8 cellular contexts compared by ENCODE assay signal in the genomic region with DNA sequence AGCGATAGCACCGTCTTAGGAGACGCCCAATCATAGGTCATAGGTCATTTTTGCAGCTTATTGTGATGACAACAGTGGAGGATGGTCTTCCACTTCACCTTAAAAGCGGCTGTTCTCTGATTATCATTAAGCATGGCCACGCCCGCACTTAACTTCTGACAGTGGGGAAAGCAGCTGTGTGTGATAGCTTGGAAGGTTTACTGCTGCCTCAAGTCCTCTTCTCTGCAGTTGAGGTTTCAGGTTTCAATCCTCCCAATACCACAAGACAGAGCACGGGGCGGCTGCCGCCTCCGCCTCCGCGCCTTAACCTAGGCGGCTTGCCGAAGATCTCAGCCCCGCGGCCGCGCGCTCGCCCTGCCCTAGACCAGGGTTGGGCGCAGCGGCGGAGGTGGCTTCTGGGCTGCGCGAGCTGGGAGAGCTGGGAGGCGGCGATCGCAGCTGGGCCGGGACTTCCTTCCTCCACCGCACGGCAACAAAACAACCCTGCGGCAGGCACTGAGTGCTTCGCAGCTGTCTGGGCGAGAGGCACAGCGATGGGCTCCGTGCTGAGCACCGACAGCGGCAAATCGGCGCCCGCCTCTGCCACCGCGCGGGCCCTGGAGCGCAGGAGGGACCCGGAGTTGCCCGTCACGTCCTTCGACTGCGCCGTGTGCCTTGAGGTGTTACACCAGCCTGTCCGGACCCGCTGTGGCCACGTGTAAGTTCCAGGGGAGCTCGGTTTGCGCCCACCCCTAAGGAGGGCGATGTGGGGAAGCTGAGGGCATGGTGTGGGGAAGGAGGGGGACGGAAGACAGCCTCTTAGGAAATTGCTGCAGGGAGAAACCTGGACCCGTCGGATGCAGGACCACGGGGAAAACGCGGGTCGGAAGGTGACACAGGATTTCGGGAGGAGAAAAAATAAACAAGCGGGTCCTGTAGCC. TPM values are rescaled to one million over a fixed set of nuclear protein-coding genes. Genes with fewer than 3 reads are reported as not detected.
A peak's percentile ranks its signal among the peaks of the same experiment; 100 is the strongest.
DNase-seq lines count a peak whose midpoint lies in the region; ATAC-seq and TF ChIP-seq lines count a peak whose summit lies in the region.

TSS of gene RNF125 (plus strand) at position 495 of the 920 bp plus-strand sequence. CDS start at position 534, 39 bp downstream.

- H3K27ac Mint-ChIP-seq in Calu3 (ENCODE audit: unreplicated experiment) = peak within 1 kb of the TSS; percentile 59

- intact Hi-C loops in Calu3 (cut with micrococcal nuclease; ENCODE audit: unreplicated experiment) (loop anchor here (1.0 kb wide), 1 partner anchor 54 kb away; no protein-coding TSS in a partner anchor), OCI-LY7 (cut with micrococcal nuclease; ENCODE audit: unreplicated experiment) (loop anchor here (1.0 kb wide), 2 partner anchors 74 to 75 kb away; partner anchors contain the start of gene TRAPPC8)

- H3K27me3 ChIP-seq in muscle layer of colon (ENCODE audit: control insufficient read depth in 1 of 2, insufficient read depth in 2 of 2, low read length in 2 of 2) = peaks cover 0 to 4% of the 10 kb centered on the region in 2 donors

- no peaks in the 10 kb centered on the region for H3K36me3 ChIP-seq in OCI-LY7 (ENCODE audit: insufficient read depth, low read length)
- no peaks in the 10 kb centered on the region for H3K36me3 ChIP-seq in muscle layer of colon (ENCODE audit: insufficient read depth, low read length)

- H3K27ac ChIP-seq in OCI-LY7 (ENCODE audit: low read depth, low read length, poor library complexity, severe bottlenecking) (peak within 1 kb of the TSS; percentile 81), muscle layer of colon (ENCODE audit: low read depth, low read length) (no peak within 1 kb of the TSS)

- CTCF ChIA-PET in Calu3 (lab: Charles Lee) = interaction anchor here (0.8 kb wide), 1 partner anchor 9 kb away, joined by 7 read pairs; no protein-coding TSS in a partner anchor
- CTCF ChIA-PET in OCI-LY7 (lab: Charles Lee; ENCODE audit: unreplicated experiment) = no interaction called here

- peak within 1 kb of the TSS; percentile 75 for H3K4me2 ChIP-seq in OCI-LY7 (ENCODE audit: low read length)

- H3K36me3 Mint-ChIP-seq in Calu3 (ENCODE audit: insufficient read depth, unreplicated experiment) = peaks cover 14% of the 10 kb centered on the region

- POLR2A ChIA-PET in OCI-LY7 (lab: Charles Lee) = interaction anchor here (0.6 to 1.3 kb wide), 11 partner anchors 20 to 325 kb away, joined by 3 to 5 read pairs (median 3); partner anchors contain the start of gene RNF138

- H3K9me3 Mint-ChIP-seq in Calu3 (ENCODE audit: low read depth, unreplicated experiment) = no peaks in the 10 kb centered on the region

- H3K4me3 ChIP-seq in OCI-LY7 (ENCODE audit: low read depth, low read length, poor library complexity, severe bottlenecking) (peak within 1 kb of the TSS; percentile 76), muscle layer of colon (ENCODE audit: low read depth in 1 of 2, low read length in 2 of 2) (peak within 1 kb of the TSS; percentile 34 to 84)

- H4K20me1 ChIP-seq in OCI-LY7 (ENCODE audit: insufficient read depth, low read length) = no peaks in the 10 kb centered on the region

- H3K4me1 ChIP-seq in OCI-LY7 (ENCODE audit: insufficient read depth, low read length, poor library complexity, severe bottlenecking) = peaks cover 5% of the 10 kb centered on the region
- H3K4me1 ChIP-seq in muscle layer of colon (ENCODE audit: insufficient read depth, low read length) = peaks cover 4% of the 10 kb centered on the region

- peak within 1 kb of the TSS; percentile 92 for H3K4me3 Mint-ChIP-seq in Calu3 (ENCODE audit: low read depth, unreplicated experiment)

- peaks cover 22% of the 10 kb centered on the region for H3K27me3 Mint-ChIP-seq in Calu3 (ENCODE audit: unreplicated experiment)

- no TSS peak for BruUV-seq in Calu3 (replicated peaks; lab: Mats Ljungman, UMichigan)
- BruUV-seq in OCI-LY7 (replicated peaks; lab: Mats Ljungman, UMichigan) = no TSS peak

- ATAC-seq in GM21390 (IDR thresholded peaks at IDR 0.05; ENCODE audit: unreplicated experiment) (peak; percentile 91), esophagus mucosa (peak; percentile 96)

- TF ChIP-seq CTCF in Calu3 (IDR thresholded peaks at IDR 0.05; ENCODE audit: unreplicated experiment) (no peak), OCI-LY7 (conservative IDR thresholded peaks at IDR 0.05; ENCODE audit: low read length) (0 out of 2 replicates have a peak, but pooled peaks have one; percentile 13)

- H3K9ac ChIP-seq in muscle layer of colon (ENCODE audit: low read length) = no peak within 1 kb of the TSS

- H3K9me3 ChIP-seq in OCI-LY7 (ENCODE audit: low read length) (no peaks in the 10 kb centered on the region), muscle layer of colon (ENCODE audit: low read length) (no peaks in the 10 kb centered on the region)

- H3K9me2 ChIP-seq in OCI-LY7 (ENCODE audit: insufficient read depth, low read length) = no peaks in the 10 kb centered on the region

- H3K4me1 Mint-ChIP-seq in Calu3 (ENCODE audit: low read depth, unreplicated experiment) = peaks cover 15% of the 10 kb centered on the region

- peak within 1 kb of the TSS; percentile 93 for H2AFZ ChIP-seq in OCI-LY7 (ENCODE audit: low read length)

- peak; percentile 76 for DNase-seq in Calu3
- DNase-seq in HUDEP-2 (lab: John Stamatoyannopoulos, UW; ENCODE audit: unreplicated experiment in 76 of 76) = peak in 74 of 76 experiments; percentile 7 to 88 (median 65)
- peak; percentile 82 for DNase-seq in OCI-LY7 (ENCODE audit: low spot score)
- DNase-seq in activated T-cell treated with anti-CD3 and anti-CD28 coated beads for 4 hours = peak; percentile 74
- peak; percentile 65 to 70 for DNase-seq in stimulated activated CD8-positive, alpha-beta memory T cell treated with anti-CD3 and anti-CD28 coated beads, Interleukin-7, amount 100 ng/mL, for 1 hour (ENCODE audit: low read depth in 2 of 2)

- no peaks in the 10 kb centered on the region for H3K79me2 ChIP-seq in OCI-LY7 (ENCODE audit: insufficient read depth, low read depth, low read length)

RNA-seq across cellular contexts. Expression of gene RNF125, which starts in this region (rescaled TPM):
- total RNA-seq in Calu3 (2022) = 0.50 and 0.98 TPM in 2 replicates
- 1.2 TPM in 2 replicates for total RNA-seq in OCI-LY7 (2014; rRNA removed; shearing (Covaris generic))
- 2.2 and 3.2 TPM in 2 replicates for total RNA-seq in OCI-LY7 (2022)
- 1.8 TPM for total RNA-seq in esophagus mucosa

Comparison
In these comparisons a context has a peak if more than half of its experiments do, and no peak if none do; other contexts are left out.
1. Peak in DNase-seq in Calu3; RNA of the gene not detected or under 1 TPM.